Comparison of ENCODE assay signal across 1 cellular context in genomic region chr5:102807878-102808502, GRCh38.
A peak's percentile ranks its signal among the peaks of the same experiment; 100 is the strongest.
TF ChIP-seq lines count a peak whose summit lies in the region.

No MANE protein-coding gene starts in this region.

TF ChIP-seq in HEK293, 187 proteins besides CTCF, POLR2A, EP300 and RAD21 (continued from another document and continues in another):
- TF ChIP-seq ZNF155 (tag by site-specific recombination; IDR thresholded peaks at IDR 0.05) (no peak), ZBTB7A (tag by site-specific recombination; IDR thresholded peaks at IDR 0.05; ENCODE audit: low read depth) (no peak), ZNF391 (tag by site-specific recombination; IDR thresholded peaks at IDR 0.05; ENCODE audit: borderline replicate concordance, low read depth) (no peak), ZNF433 (tag by site-specific recombination; IDR thresholded peaks at IDR 0.05; ENCODE audit: low read depth) (no peak), PRDM10 (tag by site-specific recombination; IDR thresholded peaks at IDR 0.05) (no peak), TSHZ1 (tag by site-specific recombination; IDR thresholded peaks at IDR 0.05; ENCODE audit: borderline replicate concordance) (no peak), ZNF660 (tag by site-specific recombination; IDR thresholded peaks at IDR 0.05) (no peak), ZNF449 (tag by site-specific recombination; IDR thresholded peaks at IDR 0.05) (no peak), KLF9 (tag by site-specific recombination; IDR thresholded peaks at IDR 0.05; ENCODE audit: low read depth) (no peak), ZNF184 (tag by site-specific recombination; IDR thresholded peaks at IDR 0.05) (no peak), ZNF202 (tag by site-specific recombination; IDR thresholded peaks at IDR 0.05; ENCODE audit: borderline replicate concordance) (no peak), KLF10 (tag by site-specific recombination; IDR thresholded peaks at IDR 0.05) (no peak), ZNF791 (tag by site-specific recombination; IDR thresholded peaks at IDR 0.05) (no peak), FEZF1 (tag by site-specific recombination; IDR thresholded peaks at IDR 0.05) (0 out of 2 replicates have a peak, but pooled peaks have one; percentile 25), RBAK (tag by site-specific recombination; IDR thresholded peaks at IDR 0.05) (no peak), ZNF610 (tag by site-specific recombination; IDR thresholded peaks at IDR 0.05; ENCODE audit: borderline replicate concordance) (no peak), ZNF211 (tag by site-specific recombination; IDR thresholded peaks at IDR 0.05; ENCODE audit: low read depth) (no peak), ZNF280C (tag by site-specific recombination; IDR thresholded peaks at IDR 0.05) (no peak), GLI2 (tag by site-specific recombination; IDR thresholded peaks at IDR 0.05; ENCODE audit: borderline replicate concordance, low read depth) (no peak), BCL11A (tag by site-specific recombination; IDR thresholded peaks at IDR 0.05; ENCODE audit: low read depth) (no peak), GLIS1 (tag by site-specific recombination; IDR thresholded peaks at IDR 0.05) (peak; percentile 69), ZNF138 (tag by site-specific recombination; IDR thresholded peaks at IDR 0.05; ENCODE audit: borderline replicate concordance) (no peak), SP7 (tag by site-specific recombination; IDR thresholded peaks at IDR 0.05) (peak; percentile 50; the same call in 1 of the 2 replicates), ZNF558 (tag by site-specific recombination; IDR thresholded peaks at IDR 0.05) (no peak; the same call in 1 of the 2 replicates), KLF16 (tag by site-specific recombination; IDR thresholded peaks at IDR 0.05) (no peak), ZFP3 (tag by site-specific recombination; IDR thresholded peaks at IDR 0.05; ENCODE audit: low read depth) (no peak), ZNF501 (tag by site-specific recombination; IDR thresholded peaks at IDR 0.05) (no peak), KLF1 (tag by site-specific recombination; IDR thresholded peaks at IDR 0.05) (no peak), SCRT1 (tag by site-specific recombination; IDR thresholded peaks at IDR 0.05; ENCODE audit: borderline replicate concordance) (0 out of 2 replicates have a peak, but pooled peaks have one; percentile 0), ZNF157 (tag by site-specific recombination; IDR thresholded peaks at IDR 0.05) (no peak), ZNF114 (tag by site-specific recombination; IDR thresholded peaks at IDR 0.05) (no peak), ZBTB8A (tag by site-specific recombination; IDR thresholded peaks at IDR 0.05) (no peak)
- TF ChIP-seq, protein P1, sequence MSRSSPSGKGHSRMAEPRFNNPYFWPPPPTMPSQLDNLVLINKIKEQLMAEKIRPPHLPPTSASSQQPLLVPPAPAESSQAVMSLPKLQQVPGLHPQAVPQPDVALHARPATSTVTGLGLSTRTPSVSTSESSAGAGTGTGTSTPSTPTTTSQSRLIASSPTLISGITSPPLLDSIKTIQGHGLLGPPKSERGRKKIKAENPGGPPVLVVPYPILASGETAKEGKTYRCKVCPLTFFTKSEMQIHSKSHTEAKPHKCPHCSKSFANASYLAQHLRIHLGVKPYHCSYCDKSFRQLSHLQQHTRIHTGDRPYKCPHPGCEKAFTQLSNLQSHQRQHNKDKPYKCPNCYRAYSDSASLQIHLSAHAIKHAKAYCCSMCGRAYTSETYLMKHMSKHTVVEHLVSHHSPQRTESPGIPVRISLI (tag by site-specific recombination; IDR thresholded peaks at IDR 0.05) = no peak
- TF ChIP-seq, protein P2, sequence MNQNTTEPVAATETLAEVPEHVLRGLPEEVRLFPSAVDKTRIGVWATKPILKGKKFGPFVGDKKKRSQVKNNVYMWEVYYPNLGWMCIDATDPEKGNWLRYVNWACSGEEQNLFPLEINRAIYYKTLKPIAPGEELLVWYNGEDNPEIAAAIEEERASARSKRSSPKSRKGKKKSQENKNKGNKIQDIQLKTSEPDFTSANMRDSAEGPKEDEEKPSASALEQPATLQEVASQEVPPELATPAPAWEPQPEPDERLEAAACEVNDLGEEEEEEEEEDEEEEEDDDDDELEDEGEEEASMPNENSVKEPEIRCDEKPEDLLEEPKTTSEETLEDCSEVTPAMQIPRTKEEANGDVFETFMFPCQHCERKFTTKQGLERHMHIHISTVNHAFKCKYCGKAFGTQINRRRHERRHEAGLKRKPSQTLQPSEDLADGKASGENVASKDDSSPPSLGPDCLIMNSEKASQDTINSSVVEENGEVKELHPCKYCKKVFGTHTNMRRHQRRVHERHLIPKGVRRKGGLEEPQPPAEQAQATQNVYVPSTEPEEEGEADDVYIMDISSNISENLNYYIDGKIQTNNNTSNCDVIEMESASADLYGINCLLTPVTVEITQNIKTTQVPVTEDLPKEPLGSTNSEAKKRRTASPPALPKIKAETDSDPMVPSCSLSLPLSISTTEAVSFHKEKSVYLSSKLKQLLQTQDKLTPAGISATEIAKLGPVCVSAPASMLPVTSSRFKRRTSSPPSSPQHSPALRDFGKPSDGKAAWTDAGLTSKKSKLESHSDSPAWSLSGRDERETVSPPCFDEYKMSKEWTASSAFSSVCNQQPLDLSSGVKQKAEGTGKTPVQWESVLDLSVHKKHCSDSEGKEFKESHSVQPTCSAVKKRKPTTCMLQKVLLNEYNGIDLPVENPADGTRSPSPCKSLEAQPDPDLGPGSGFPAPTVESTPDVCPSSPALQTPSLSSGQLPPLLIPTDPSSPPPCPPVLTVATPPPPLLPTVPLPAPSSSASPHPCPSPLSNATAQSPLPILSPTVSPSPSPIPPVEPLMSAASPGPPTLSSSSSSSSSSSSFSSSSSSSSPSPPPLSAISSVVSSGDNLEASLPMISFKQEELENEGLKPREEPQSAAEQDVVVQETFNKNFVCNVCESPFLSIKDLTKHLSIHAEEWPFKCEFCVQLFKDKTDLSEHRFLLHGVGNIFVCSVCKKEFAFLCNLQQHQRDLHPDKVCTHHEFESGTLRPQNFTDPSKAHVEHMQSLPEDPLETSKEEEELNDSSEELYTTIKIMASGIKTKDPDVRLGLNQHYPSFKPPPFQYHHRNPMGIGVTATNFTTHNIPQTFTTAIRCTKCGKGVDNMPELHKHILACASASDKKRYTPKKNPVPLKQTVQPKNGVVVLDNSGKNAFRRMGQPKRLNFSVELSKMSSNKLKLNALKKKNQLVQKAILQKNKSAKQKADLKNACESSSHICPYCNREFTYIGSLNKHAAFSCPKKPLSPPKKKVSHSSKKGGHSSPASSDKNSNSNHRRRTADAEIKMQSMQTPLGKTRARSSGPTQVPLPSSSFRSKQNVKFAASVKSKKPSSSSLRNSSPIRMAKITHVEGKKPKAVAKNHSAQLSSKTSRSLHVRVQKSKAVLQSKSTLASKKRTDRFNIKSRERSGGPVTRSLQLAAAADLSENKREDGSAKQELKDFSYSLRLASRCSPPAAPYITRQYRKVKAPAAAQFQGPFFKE (tag by site-specific recombination; IDR thresholded peaks at IDR 0.05; ENCODE audit: borderline replicate concordance) = no peak
- TF ChIP-seq, protein P3, sequence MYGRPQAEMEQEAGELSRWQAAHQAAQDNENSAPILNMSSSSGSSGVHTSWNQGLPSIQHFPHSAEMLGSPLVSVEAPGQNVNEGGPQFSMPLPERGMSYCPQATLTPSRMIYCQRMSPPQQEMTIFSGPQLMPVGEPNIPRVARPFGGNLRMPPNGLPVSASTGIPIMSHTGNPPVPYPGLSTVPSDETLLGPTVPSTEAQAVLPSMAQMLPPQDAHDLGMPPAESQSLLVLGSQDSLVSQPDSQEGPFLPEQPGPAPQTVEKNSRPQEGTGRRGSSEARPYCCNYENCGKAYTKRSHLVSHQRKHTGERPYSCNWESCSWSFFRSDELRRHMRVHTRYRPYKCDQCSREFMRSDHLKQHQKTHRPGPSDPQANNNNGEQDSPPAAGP (tag by site-specific recombination; IDR thresholded peaks at IDR 0.05) = no peak
- TF ChIP-seq, protein P4, sequence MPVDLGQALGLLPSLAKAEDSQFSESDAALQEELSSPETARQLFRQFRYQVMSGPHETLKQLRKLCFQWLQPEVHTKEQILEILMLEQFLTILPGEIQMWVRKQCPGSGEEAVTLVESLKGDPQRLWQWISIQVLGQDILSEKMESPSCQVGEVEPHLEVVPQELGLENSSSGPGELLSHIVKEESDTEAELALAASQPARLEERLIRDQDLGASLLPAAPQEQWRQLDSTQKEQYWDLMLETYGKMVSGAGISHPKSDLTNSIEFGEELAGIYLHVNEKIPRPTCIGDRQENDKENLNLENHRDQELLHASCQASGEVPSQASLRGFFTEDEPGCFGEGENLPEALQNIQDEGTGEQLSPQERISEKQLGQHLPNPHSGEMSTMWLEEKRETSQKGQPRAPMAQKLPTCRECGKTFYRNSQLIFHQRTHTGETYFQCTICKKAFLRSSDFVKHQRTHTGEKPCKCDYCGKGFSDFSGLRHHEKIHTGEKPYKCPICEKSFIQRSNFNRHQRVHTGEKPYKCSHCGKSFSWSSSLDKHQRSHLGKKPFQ (tag by site-specific recombination; IDR thresholded peaks at IDR 0.05) = no peak
- TF ChIP-seq, protein P5, sequence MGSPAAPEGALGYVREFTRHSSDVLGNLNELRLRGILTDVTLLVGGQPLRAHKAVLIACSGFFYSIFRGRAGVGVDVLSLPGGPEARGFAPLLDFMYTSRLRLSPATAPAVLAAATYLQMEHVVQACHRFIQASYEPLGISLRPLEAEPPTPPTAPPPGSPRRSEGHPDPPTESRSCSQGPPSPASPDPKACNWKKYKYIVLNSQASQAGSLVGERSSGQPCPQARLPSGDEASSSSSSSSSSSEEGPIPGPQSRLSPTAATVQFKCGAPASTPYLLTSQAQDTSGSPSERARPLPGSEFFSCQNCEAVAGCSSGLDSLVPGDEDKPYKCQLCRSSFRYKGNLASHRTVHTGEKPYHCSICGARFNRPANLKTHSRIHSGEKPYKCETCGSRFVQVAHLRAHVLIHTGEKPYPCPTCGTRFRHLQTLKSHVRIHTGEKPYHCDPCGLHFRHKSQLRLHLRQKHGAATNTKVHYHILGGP (tag by site-specific recombination; IDR thresholded peaks at IDR 0.05) = no peak
